Comparison of ENCODE assay signal across 30 cellular contexts in genomic region chr6:122956376-122956775, GRCh38. TPM values are rescaled to one million over a fixed set of nuclear protein-coding genes. Genes with fewer than 3 reads are reported as not detected.
"Had no signal": no experiment of that assay in that cellular context is flagged by ENCODE, and none has a peak within 500 bp of the region (broad histone marks: within the 10 kb centered on the region; RNA-seq: fewer than 3 reads in every experiment).

No MANE protein-coding gene starts in this region.

- H3K36me3 ChIP-seq: adrenal gland, ascending aorta, brain microvascular endothelial cell, heart right ventricle, left lung, neural progenitor cell, right lobe of liver, stomach, suprapubic skin, tibial nerve, WERI-Rb-1 had no signal

- H3K4me1 Mint-ChIP-seq: activated T-helper 17 cell treated with anti-CD3 and anti-CD28 coated beads, Interleukin-2, amount 50 U/mL, for 72 hours; immature natural killer cell; mesothelial cell of epicardium; naive thymus-derived CD8-positive, alpha-beta T cell; neural progenitor cell; stimulated activated memory B cell treated with anti-CD40 and anti-IgM and Interleukin-4, amounts not matched to agents 10 μg/mL and 1 μg/mL and 100 μg/mL, for 72 hours had no signal

- H3K9me3 ChIP-seq: adrenal gland, right lobe of liver had no signal

- H3K4me1 ChIP-seq: adrenal gland, ascending aorta, heart right ventricle, left lung, neural progenitor cell, right lobe of liver, stomach, suprapubic skin, tibial nerve had no signal

- H3K27ac Mint-ChIP-seq: activated naive CD8-positive, alpha-beta T cell; activated T-helper 17 cell treated with anti-CD3 and anti-CD28 coated beads, Interleukin-2, amount 50 U/mL, for 72 hours; dendritic cell treated with granulocyte-macrophage colony-stimulating factor and Interleukin-4, amounts not matched to agents 40 ng/mL and 50 ng/mL, for 4 days; immature natural killer cell; mesothelial cell of epicardium; naive thymus-derived CD8-positive, alpha-beta T cell; neural progenitor cell; stimulated activated memory B cell treated with anti-CD40 and anti-IgM and Interleukin-4, amounts not matched to agents 10 μg/mL and 1 μg/mL and 100 μg/mL, for 72 hours had no signal

- DNase-seq: activated CD4-positive, alpha-beta T cell treated with anti-CD3 and anti-CD28 coated beads for 1 hour; activated T-cell treated with anti-CD3 and anti-CD28 coated beads, Interleukin-2, amount 50 U/mL, for 1 hour; adrenal gland; brain microvascular endothelial cell; caudate nucleus; effector CD4-positive, alpha-beta T cell; erythroblast; foreskin fibroblast; heart right ventricle; immature natural killer cell; kidney glomerular epithelial cell; naive thymus-derived CD8-positive, alpha-beta T cell; right lobe of liver; stimulated activated CD4-positive, alpha-beta T cell treated with anti-CD3 and anti-CD28 coated beads, Interleukin-2, amount 100 ng/mL, for 24 hours; stomach; WERI-Rb-1 had no signal

- H3K27me3 ChIP-seq: adrenal gland, ascending aorta, brain microvascular endothelial cell, heart right ventricle, left lung, neural progenitor cell, right lobe of liver, stomach, suprapubic skin, tibial nerve had no signal

- H3K27ac ChIP-seq: adrenal gland, ascending aorta, brain microvascular endothelial cell, heart right ventricle, left lung, neural progenitor cell, right lobe of liver, skin epidermis, stomach, suprapubic skin, tibial nerve, WERI-Rb-1 had no signal

- H3K36me3 Mint-ChIP-seq: activated naive CD8-positive, alpha-beta T cell; immature natural killer cell; mesothelial cell of epicardium; neural progenitor cell; stimulated activated memory B cell treated with anti-CD40 and anti-IgM and Interleukin-4, amounts not matched to agents 10 μg/mL and 1 μg/mL and 100 μg/mL, for 72 hours had no signal

- H3K4me3 ChIP-seq: adrenal gland, ascending aorta, heart right ventricle, left lung, neural progenitor cell, right lobe of liver, skin epidermis, stomach, suprapubic skin, tibial nerve had no signal

- H3K27me3 Mint-ChIP-seq: activated naive CD8-positive, alpha-beta T cell; activated T-helper 17 cell treated with anti-CD3 and anti-CD28 coated beads, Interleukin-2, amount 50 U/mL, for 72 hours; dendritic cell treated with granulocyte-macrophage colony-stimulating factor and Interleukin-4, amounts not matched to agents 40 ng/mL and 50 ng/mL, for 4 days; naive thymus-derived CD8-positive, alpha-beta T cell; stimulated activated memory B cell treated with anti-CD40 and anti-IgM and Interleukin-4, amounts not matched to agents 10 μg/mL and 1 μg/mL and 100 μg/mL, for 72 hours had no signal

- H3K9ac ChIP-seq: neural progenitor cell had no signal

- H3K4me3 Mint-ChIP-seq: activated naive CD8-positive, alpha-beta T cell; activated T-helper 17 cell treated with anti-CD3 and anti-CD28 coated beads, Interleukin-2, amount 50 U/mL, for 72 hours; dendritic cell treated with granulocyte-macrophage colony-stimulating factor and Interleukin-4, amounts not matched to agents 40 ng/mL and 50 ng/mL, for 4 days; immature natural killer cell; mesothelial cell of epicardium; naive thymus-derived CD8-positive, alpha-beta T cell; neural progenitor cell; stimulated activated memory B cell treated with anti-CD40 and anti-IgM and Interleukin-4, amounts not matched to agents 10 μg/mL and 1 μg/mL and 100 μg/mL, for 72 hours had no signal

RNA-seq across cellular contexts. Expression of gene CLVS2, which starts 39.7 kb away (rescaled TPM):
- total RNA-seq: activated T-helper 17 cell treated with anti-CD3 and anti-CD28 coated beads, Interleukin-2, amount 50 U/mL, for 72 hours; ascending aorta; left lung; lung microvascular endothelial cell; naive thymus-derived CD8-positive, alpha-beta T cell; omental fat pad had no signal
- polyA plus RNA-seq: fibroblast of lung; immature natural killer cell; naive thymus-derived CD8-positive, alpha-beta T cell had no signal
